In the genomic region with DNA sequence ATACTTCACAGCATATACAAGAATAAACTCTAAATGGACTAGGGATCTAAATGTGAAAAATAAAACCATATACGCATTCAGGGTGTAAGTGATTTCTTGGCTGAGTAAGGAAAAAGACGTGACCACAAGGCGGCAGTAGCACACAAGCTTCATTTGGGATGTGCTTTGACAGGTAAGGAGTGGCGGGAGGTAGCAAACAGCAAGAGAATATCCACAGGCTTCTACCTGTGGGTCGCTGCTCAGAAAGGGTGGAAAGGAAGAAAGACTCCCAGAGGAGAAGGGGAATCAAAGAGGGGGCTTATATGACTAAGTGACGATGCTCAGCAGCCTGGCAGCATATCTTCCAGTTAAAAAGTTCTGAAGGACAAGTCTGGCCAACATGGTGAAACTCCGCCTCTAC, we compare ENCODE assay signal across 8 cellular contexts. TPM values are rescaled to one million over a fixed set of nuclear protein-coding genes. Genes with fewer than 3 reads are reported as not detected.
DNase-seq lines count a peak whose midpoint lies in the region; ATAC-seq and TF ChIP-seq lines count a peak whose summit lies in the region.

No MANE protein-coding gene starts in this region.

- no peak overlapping the region for H3K27ac ChIP-seq in CD8-positive, alpha-beta memory T cell (ENCODE audit: low read depth, low read length)
- H3K27ac ChIP-seq in PC-9 (no peak overlapping the region), fibroblast of lung (ENCODE audit: insufficient read depth, low read length) (no peak overlapping the region), neuronal stem cell (replicated peaks; ENCODE audit: low read length) (no peak overlapping the region), substantia nigra (ENCODE audit: low read depth, low read length, poor library complexity, severe bottlenecking) (no peak overlapping the region)

- intact Hi-C loops in PC-9 (cut with micrococcal nuclease; ENCODE audit: unreplicated experiment), result loop anchor here (1.0 to 2.0 kb wide), 3 partner anchors 204 to 328 kb away; no protein-coding TSS in a partner anchor

- peak overlapping the region in 2 of 7 donors; percentile 1 to 3 for H3K4me3 Mint-ChIP-seq in CD8-positive, alpha-beta memory T cell
- H3K4me3 Mint-ChIP-seq in activated T-cell treated with anti-CD3 and anti-CD28 coated beads, Interleukin-2, amount 50 U/mL, for 4 hours, result no peak overlapping the region

- no peaks in the 10 kb centered on the region; the same call in 1 of the 2 replicates for H3K9me2 ChIP-seq in PC-9 (ENCODE audit: insufficient read depth)

- no peak overlapping the region for H3K14ac ChIP-seq in neuronal stem cell (ENCODE audit: low read length)

- H3K4me2 ChIP-seq in PC-9 (no peak overlapping the region), fibroblast of lung (ENCODE audit: extremely low read depth, insufficient read depth, low read length) (no peak overlapping the region), neuronal stem cell (ENCODE audit: insufficient read depth, low read length, poor library complexity, severe bottlenecking) (no peak overlapping the region)

- peaks cover 20 to 30% (median 28%) of the 10 kb centered on the region in 3 donors for H3K4me1 Mint-ChIP-seq in CD8-positive, alpha-beta memory T cell
- peaks cover 14% of the 10 kb centered on the region for H3K4me1 Mint-ChIP-seq in activated T-cell treated with anti-CD3 and anti-CD28 coated beads, Interleukin-2, amount 50 U/mL, for 4 hours (ENCODE audit: low read depth)

- POLR2A ChIA-PET in CD8-positive, alpha-beta memory T cell (lab: Charles Lee), result no interaction called here
- POLR2A ChIA-PET in PC-9 (lab: Charles Lee; ENCODE audit: unreplicated experiment), result interaction anchor here (0.6 kb wide), 1 partner anchor 30 kb away, joined by 11 read pairs; no protein-coding TSS in a partner anchor

- H3K9ac ChIP-seq in fibroblast of lung (ENCODE audit: insufficient read depth, low read length) (no peak overlapping the region), neuronal stem cell (ENCODE audit: low read depth, low read length, poor library complexity) (no peak overlapping the region)

- no peak overlapping the region for H2BK5ac ChIP-seq in neuronal stem cell (ENCODE audit: low read length)

- no peak overlapping the region for H3K23ac ChIP-seq in neuronal stem cell (ENCODE audit: low read depth, low read length, poor library complexity)

- WGBS in neuronal stem cell (ENCODE audit: extremely low coverage in 2 of 2, insufficient read length in 2 of 2, insufficient replicate concordance in 1 of 2), 2 donors, result no CpG with 5 or more reads among the region's 7 CpGs

- H3K36me3 ChIP-seq in CD8-positive, alpha-beta memory T cell (ENCODE audit: insufficient read depth, low read length), result no peaks in the 10 kb centered on the region
- H3K36me3 ChIP-seq in PC-9 (ENCODE audit: low read depth) (peaks cover 14% of the 10 kb centered on the region), fibroblast of lung (ENCODE audit: control insufficient read depth, insufficient read depth, low read length) (no peaks in the 10 kb centered on the region), neuronal stem cell (replicated peaks in 1 of 2; ENCODE audit: control insufficient read depth in 2 of 2, insufficient read depth in 2 of 2, low read length in 2 of 2) (peaks cover 5 to 14% of the 10 kb centered on the region in 2 donors)

- H3F3A ChIP-seq in PC-9 (ENCODE audit: insufficient read depth, low read depth), result 0 out of 2 replicates have a peak, but pooled peaks cover 4% of the 10 kb centered on the region

- no peak overlapping the region for H3K4ac ChIP-seq in neuronal stem cell (ENCODE audit: low read length)

- no peak overlapping the region for H4K8ac ChIP-seq in neuronal stem cell (ENCODE audit: low read depth, low read length)

- H3K79me1 ChIP-seq in neuronal stem cell (ENCODE audit: low read depth, low read length), result no peaks in the 10 kb centered on the region

- DNase-seq in CD8-positive, alpha-beta memory T cell, result peak; percentile 52 to 83 (median 62)
- peak; percentile 73 for DNase-seq in KG1 (lab: John Stamatoyannopoulos, UW)
- DNase-seq in PC-9, result peak; percentile 75 to 76
- peak; percentile 72 for DNase-seq in activated T-cell treated with anti-CD3 and anti-CD28 coated beads, Interleukin-2, amount 50 U/mL, for 4 hours
- DNase-seq in fibroblast of lung (ENCODE audit: low read depth in 2 of 2), result peak; percentile 51 to 70
- DNase-seq in neuronal stem cell (ENCODE audit: low spot score), result peak; percentile 43
- DNase-seq in substantia nigra (lab: John Stamatoyannopoulos, UW), result peak in 35 of 49 donors; percentile 0 to 53 (median 17)
- DNase-seq in foreskin melanocyte, result no peak

- no peak overlapping the region for H2AFZ ChIP-seq in PC-9
- H2AFZ ChIP-seq in fibroblast of lung (ENCODE audit: low read length), result no peak overlapping the region
- H2AFZ ChIP-seq in neuronal stem cell (ENCODE audit: low read length), result peak overlapping the region; percentile 36

- H4K20me1 ChIP-seq in PC-9 (ENCODE audit: insufficient read depth) (no peaks in the 10 kb centered on the region), fibroblast of lung (ENCODE audit: control insufficient read depth, extremely low read depth, insufficient read depth, low read length) (no peaks in the 10 kb centered on the region)

- H3K27me3 ChIP-seq in CD8-positive, alpha-beta memory T cell (ENCODE audit: insufficient read depth, low read length, poor library complexity, severe bottlenecking), result no peaks in the 10 kb centered on the region
- H3K27me3 ChIP-seq in PC-9 (ENCODE audit: insufficient read depth, low read depth) (no peaks in the 10 kb centered on the region), fibroblast of lung (ENCODE audit: control insufficient read depth, insufficient read depth, low read length) (no peaks in the 10 kb centered on the region), neuronal stem cell (ENCODE audit: control insufficient read depth in 3 of 3, insufficient read depth in 3 of 3, low read depth in 1 of 3, low read length in 3 of 3) (no peaks in the 10 kb centered on the region)

- H3K9me3 Mint-ChIP-seq in CD8-positive, alpha-beta memory T cell, result no peaks in the 10 kb centered on the region
- H3K9me3 Mint-ChIP-seq in activated T-cell treated with anti-CD3 and anti-CD28 coated beads, Interleukin-2, amount 50 U/mL, for 4 hours, result no peaks in the 10 kb centered on the region

- BruUV-seq in PC-9 (replicated peaks; lab: Mats Ljungman, UMichigan), result no TSS peak

- no peak overlapping the region for H4K91ac ChIP-seq in neuronal stem cell (ENCODE audit: low read depth, low read length, poor library complexity)

- no peak overlapping the region for H2BK120ac ChIP-seq in neuronal stem cell (ENCODE audit: low read depth, low read length)

- H2BK15ac ChIP-seq in neuronal stem cell (ENCODE audit: low read length), result no peak overlapping the region

- TF ChIP-seq CTCF in PC-9 (conservative IDR thresholded peaks at IDR 0.05) (peak; percentile 90), fibroblast of lung (conservative IDR thresholded peaks at IDR 0.05 in 1 of 2, IDR thresholded peaks at IDR 0.05 in 1 of 2; ENCODE audit: low read depth in 1 of 2, low read length in 2 of 2) (peak; percentile 73 to 80)

- H3K27ac Mint-ChIP-seq in CD8-positive, alpha-beta memory T cell, result peak overlapping the region in 1 of 8 donors; percentile 0

- no peak overlapping the region for H3K18ac ChIP-seq in neuronal stem cell (ENCODE audit: low read length)

- peaks cover 0 to 15% (median 3%) of the 10 kb centered on the region in 3 donors for H3K36me3 Mint-ChIP-seq in CD8-positive, alpha-beta memory T cell
- H3K36me3 Mint-ChIP-seq in activated T-cell treated with anti-CD3 and anti-CD28 coated beads, Interleukin-2, amount 50 U/mL, for 4 hours (ENCODE audit: insufficient read depth), result peaks cover 6% of the 10 kb centered on the region

- peaks cover 19% of the 10 kb centered on the region for H3K4me1 ChIP-seq in CD8-positive, alpha-beta memory T cell (ENCODE audit: insufficient read depth, low read length)
- H3K4me1 ChIP-seq in PC-9 (replicated peaks; ENCODE audit: insufficient read depth) (0 out of 2 replicates have a peak, but pooled peaks cover 5% of the 10 kb centered on the region), fibroblast of lung (ENCODE audit: control insufficient read depth, extremely low read depth, insufficient read depth, low read length) (no peaks in the 10 kb centered on the region), neuronal stem cell (ENCODE audit: control insufficient read depth in 2 of 2, insufficient read depth in 1 of 2, low read depth in 1 of 2, low read length in 2 of 2) (no peaks in the 10 kb centered on the region)

- no peak overlapping the region for H2BK12ac ChIP-seq in neuronal stem cell (ENCODE audit: low read length)

- CTCF ChIA-PET in CD8-positive, alpha-beta memory T cell (lab: Charles Lee), result interaction anchor here (1.1 to 1.7 kb wide), 6 partner anchors 13 to 276 kb away, joined by 3 to 8 read pairs (median 6); partner anchors contain the start of gene ZNF699
- CTCF ChIA-PET in PC-9 (lab: Charles Lee), result interaction anchor here (0.7 kb wide), 1 partner anchor 1249 kb away, joined by 4 read pairs; the partner anchor contains the start of gene TMED1

- no peak overlapping the region for H3K4me3 ChIP-seq in CD8-positive, alpha-beta memory T cell (ENCODE audit: low read length)
- no peak overlapping the region for H3K4me3 ChIP-seq in PC-9
- H3K4me3 ChIP-seq in fibroblast of lung (replicated peaks in 1 of 4; ENCODE audit: control extremely low read depth in 1 of 4, insufficient read depth in 1 of 4, low read depth in 3 of 4, low read length in 4 of 4), result no peak overlapping the region
- no peak overlapping the region for H3K4me3 ChIP-seq in neuronal stem cell (ENCODE audit: low read length in 2 of 2)

- H3K9me3 ChIP-seq in CD8-positive, alpha-beta memory T cell (ENCODE audit: low read length), result no peaks in the 10 kb centered on the region
- H3K9me3 ChIP-seq in PC-9 (ENCODE audit: insufficient read depth, low read depth) (peaks cover 15% of the 10 kb centered on the region), fibroblast of lung (ENCODE audit: control insufficient read depth, insufficient read depth, low read depth, low read length) (no peaks in the 10 kb centered on the region), neuronal stem cell (replicated peaks in 1 of 2; ENCODE audit: control insufficient read depth in 2 of 2, insufficient read depth in 1 of 2, low read depth in 1 of 2, low read length in 2 of 2) (peaks cover 4 to 16% of the 10 kb centered on the region in 2 donors)

- peak; percentile 56 to 67 for ATAC-seq in activated T-cell treated with anti-CD3 and anti-CD28 coated beads, Interleukin-2, amount 50 U/mL, for 4 hours

- peaks cover 11 to 22% of the 10 kb centered on the region in 2 donors for H3K27me3 Mint-ChIP-seq in CD8-positive, alpha-beta memory T cell
- H3K27me3 Mint-ChIP-seq in activated T-cell treated with anti-CD3 and anti-CD28 coated beads, Interleukin-2, amount 50 U/mL, for 4 hours (ENCODE audit: low read depth), result peaks cover 16% of the 10 kb centered on the region

- H2AK5ac ChIP-seq in neuronal stem cell (ENCODE audit: low read depth, low read length), result no peak overlapping the region

- H3K79me2 ChIP-seq in PC-9 (ENCODE audit: low read depth), result peaks cover 29% of the 10 kb centered on the region
- peaks cover 22% of the 10 kb centered on the region for H3K79me2 ChIP-seq in fibroblast of lung (ENCODE audit: control insufficient read depth, insufficient read depth, low read length)

RNA-seq across cellular contexts. Expression of gene ZNF121, which starts 2.5 kb away (rescaled TPM):
- total RNA-seq in CD8-positive, alpha-beta memory T cell, result 10 to 100 TPM; 87.1 to 90.2 TPM
- 4.1 TPM for polyA plus RNA-seq in CD8-positive, alpha-beta memory T cell
- 36.6 and 51.3 TPM in 2 replicates for total RNA-seq in PC-9 (2021)
- total RNA-seq in activated T-cell treated with anti-CD3 and anti-CD28 coated beads, Interleukin-2, amount 50 U/mL, for 4 hours, result 10 to 100 TPM; 63.3 to 70.0 (median 69.7) TPM
- total RNA-seq in fibroblast of lung, result 38.8 and 53.3 TPM in 2 replicates
- polyA plus RNA-seq in fibroblast of lung, result 3.7 and 4.2 TPM in 2 replicates
- polyA plus RNA-seq in fibroblast of lung (2012), result 4.3 and 4.5 TPM in 2 replicates
- 9.5 and 11.7 TPM in 2 replicates for polyA minus RNA-seq in fibroblast of lung (ENCODE audit: low replicate concordance)
- 45.1 TPM for polyA plus RNA-seq in neuronal stem cell (2013, experiment 1 of 2)
- polyA plus RNA-seq in neuronal stem cell (2013, experiment 2 of 2), result 47.3 TPM

RNA-seq across cellular contexts. Expression of gene ZNF561, which starts 34.3 kb away (rescaled TPM):
- total RNA-seq in CD8-positive, alpha-beta memory T cell, result 10 to 100 TPM; 35.9 to 43.5 TPM
- 13.0 TPM for polyA plus RNA-seq in CD8-positive, alpha-beta memory T cell
- 28.9 and 31.2 TPM in 2 replicates for total RNA-seq in PC-9 (2021)
- 10 to 100 TPM; 19.1 to 32.1 (median 22.9) TPM for total RNA-seq in activated T-cell treated with anti-CD3 and anti-CD28 coated beads, Interleukin-2, amount 50 U/mL, for 4 hours
- 52.6 and 53.5 TPM in 2 replicates for total RNA-seq in fibroblast of lung
- 26.7 and 34.1 TPM in 2 replicates for polyA plus RNA-seq in fibroblast of lung
- 23.3 and 32.7 TPM in 2 replicates for polyA plus RNA-seq in fibroblast of lung (2012)
- 8.0 and 39.7 TPM in 2 replicates for polyA minus RNA-seq in fibroblast of lung (ENCODE audit: low replicate concordance)
- polyA plus RNA-seq in neuronal stem cell (2013, experiment 1 of 2), result 28.2 TPM
- 31.2 TPM for polyA plus RNA-seq in neuronal stem cell (2013, experiment 2 of 2)

RNA-seq across cellular contexts. Expression of gene ZNF426, which starts 48.3 kb away (rescaled TPM):
- 10 to 100 TPM; 18.5 to 18.7 TPM for total RNA-seq in CD8-positive, alpha-beta memory T cell
- polyA plus RNA-seq in CD8-positive, alpha-beta memory T cell, result 17.9 TPM
- total RNA-seq in PC-9 (2021), result 16.1 and 24.0 TPM in 2 replicates
- total RNA-seq in activated T-cell treated with anti-CD3 and anti-CD28 coated beads, Interleukin-2, amount 50 U/mL, for 4 hours, result 10 to 100 TPM; 11.4 to 12.8 (median 12.4) TPM
- total RNA-seq in fibroblast of lung, result 28.9 and 29.8 TPM in 2 replicates
- polyA plus RNA-seq in fibroblast of lung, result 10.1 and 12.4 TPM in 2 replicates
- 6.4 and 7.2 TPM in 2 replicates for polyA plus RNA-seq in fibroblast of lung (2012)
- 4.6 and 4.7 TPM in 2 replicates for polyA minus RNA-seq in fibroblast of lung (ENCODE audit: low replicate concordance)
- 7.6 TPM for polyA plus RNA-seq in neuronal stem cell (2013, experiment 1 of 2)
- 8.3 TPM for polyA plus RNA-seq in neuronal stem cell (2013, experiment 2 of 2)
